ENCODE assay signal across 8 cellular contexts in the genomic region with DNA sequence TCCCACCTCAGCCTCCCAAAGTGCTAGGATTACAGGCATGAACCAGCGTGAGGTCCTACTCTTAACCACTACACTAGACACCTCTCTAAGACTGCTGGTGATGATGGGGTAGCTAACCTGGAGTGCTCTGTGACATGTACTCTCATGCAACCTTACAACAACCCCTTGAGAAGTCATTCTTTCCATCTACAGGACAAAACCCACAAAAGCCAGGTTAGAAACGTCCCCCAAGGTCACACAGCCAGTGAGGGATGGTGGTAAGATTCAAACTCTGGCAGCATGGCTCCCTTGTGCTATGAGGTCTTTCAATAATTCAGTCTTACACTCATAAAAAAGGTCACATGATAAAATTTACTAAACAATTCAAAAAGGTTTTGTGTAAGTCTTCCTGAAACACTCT.
DNase-seq lines count a peak whose midpoint lies in the region; ATAC-seq and TF ChIP-seq lines count a peak whose summit lies in the region.

No MANE protein-coding gene starts in this region.

- no peaks in the 10 kb centered on the region for H3K36me3 ChIP-seq in liver (ENCODE audit: control insufficient read depth in 4 of 4, insufficient read depth in 3 of 4, low read depth in 1 of 4, low read length in 3 of 4)

- peaks cover 0 to 26% (median 17%) of the 10 kb centered on the region in 4 donors for H3K4me1 ChIP-seq in liver (ENCODE audit: control insufficient read depth in 4 of 4, insufficient read depth in 4 of 4, low read length in 3 of 4)

- no peaks in the 10 kb centered on the region for H3K9me3 Mint-ChIP-seq in activated CD4-positive, alpha-beta T cell treated with anti-CD3 and anti-CD28 coated beads, Interleukin-2, amount 10 ng/mL, durations not matched to agents 24 days and 14 days
- no peaks in the 10 kb centered on the region for H3K9me3 Mint-ChIP-seq in activated T-helper 2 cell treated with anti-CD3 and anti-CD28 coated beads, Interferon-gamma antibody, Interleukin-2, Interleukin-4, amounts not matched to agents 10 μg/mL and 5 μg/mL and 100 μg/mL, durations not matched to agents 14 hours and 24 hours and 36 hours

- 53% methylated on average over 2 of the region's 2 CpGs for WGBS in liver

- peaks cover 5% of the 10 kb centered on the region for H3K36me3 Mint-ChIP-seq in activated CD4-positive, alpha-beta T cell treated with anti-CD3 and anti-CD28 coated beads, Interleukin-2, amount 10 ng/mL, durations not matched to agents 24 days and 14 days (ENCODE audit: low read depth)
- H3K36me3 Mint-ChIP-seq in activated T-helper 2 cell treated with anti-CD3 and anti-CD28 coated beads, Interferon-gamma antibody, Interleukin-2, Interleukin-4, amounts not matched to agents 10 μg/mL and 5 μg/mL and 100 μg/mL, durations not matched to agents 14 hours and 24 hours and 36 hours (ENCODE audit: low read depth), result peaks cover 2% of the 10 kb centered on the region

- H3K27me3 ChIP-seq in liver (ENCODE audit: control insufficient read depth in 4 of 4, insufficient read depth in 4 of 4, low read length in 3 of 4), result no peaks in the 10 kb centered on the region

- DNase-seq in activated CD4-positive, alpha-beta T cell treated with anti-CD3 and anti-CD28 coated beads, Interleukin-2, amount 10 ng/mL, durations not matched to agents 24 days and 14 days, result peak; percentile 77
- DNase-seq in activated CD4-positive, alpha-beta T cell treated with anti-CD3 and anti-CD28 coated beads, Interleukin-2, amount 50 U/mL, for 4 hours, result no peak
- DNase-seq in activated T-helper 2 cell treated with anti-CD3 and anti-CD28 coated beads, Interferon-gamma antibody, Interleukin-2, Interleukin-4, amounts not matched to agents 10 μg/mL and 5 μg/mL and 100 μg/mL, durations not matched to agents 14 hours and 24 hours and 36 hours (ENCODE audit: low spot score), result no peak
- DNase-seq in substantia nigra (lab: John Stamatoyannopoulos, UW), result no peak
- no peak for DNase-seq in SIG-M5 treated with dmso at 0.1 percent for 504 hours (lab: John Stamatoyannopoulos, UW; ENCODE audit: unreplicated experiment)
- no peak for DNase-seq in NCI-H128 (lab: John Stamatoyannopoulos, UW; ENCODE audit: unreplicated experiment)

- no peak for TF ChIP-seq CTCF in liver (IDR thresholded peaks at IDR 0.05; ENCODE audit: low read depth, low read length, missing input control)

- no peak overlapping the region for H3K9ac ChIP-seq in liver (ENCODE audit: low read depth in 1 of 2, low read length in 2 of 2)

- H3K4me3 Mint-ChIP-seq in activated CD4-positive, alpha-beta T cell treated with anti-CD3 and anti-CD28 coated beads, Interleukin-2, amount 10 ng/mL, durations not matched to agents 24 days and 14 days, result peak overlapping the region; percentile 98
- peak overlapping the region; percentile 87 for H3K4me3 Mint-ChIP-seq in activated T-helper 2 cell treated with anti-CD3 and anti-CD28 coated beads, Interferon-gamma antibody, Interleukin-2, Interleukin-4, amounts not matched to agents 10 μg/mL and 5 μg/mL and 100 μg/mL, durations not matched to agents 14 hours and 24 hours and 36 hours (ENCODE audit: low read depth)

- no peak for TF ChIP-seq RAD21 in liver (IDR thresholded peaks at IDR 0.05)

- H3K27ac ChIP-seq in liver (ENCODE audit: low read depth in 1 of 2, low read length in 2 of 2) (peak overlapping the region; percentile 5 to 22), substantia nigra (ENCODE audit: low read depth, low read length, poor library complexity, severe bottlenecking) (peak overlapping the region; percentile 33)

- ATAC-seq in HG03442 (IDR thresholded peaks at IDR 0.05; ENCODE audit: unreplicated experiment), result no peak

- peak overlapping the region; percentile 99 for H3K27ac Mint-ChIP-seq in activated CD4-positive, alpha-beta T cell treated with anti-CD3 and anti-CD28 coated beads, Interleukin-2, amount 10 ng/mL, durations not matched to agents 24 days and 14 days
- peak overlapping the region; percentile 84 for H3K27ac Mint-ChIP-seq in activated T-helper 2 cell treated with anti-CD3 and anti-CD28 coated beads, Interferon-gamma antibody, Interleukin-2, Interleukin-4, amounts not matched to agents 10 μg/mL and 5 μg/mL and 100 μg/mL, durations not matched to agents 14 hours and 24 hours and 36 hours

- no peaks in the 10 kb centered on the region for H3K9me3 ChIP-seq in liver (ENCODE audit: control insufficient read depth in 4 of 4, low read length in 3 of 4)

- no peaks in the 10 kb centered on the region for H3K27me3 Mint-ChIP-seq in activated CD4-positive, alpha-beta T cell treated with anti-CD3 and anti-CD28 coated beads, Interleukin-2, amount 10 ng/mL, durations not matched to agents 24 days and 14 days
- no peaks in the 10 kb centered on the region for H3K27me3 Mint-ChIP-seq in activated T-helper 2 cell treated with anti-CD3 and anti-CD28 coated beads, Interferon-gamma antibody, Interleukin-2, Interleukin-4, amounts not matched to agents 10 μg/mL and 5 μg/mL and 100 μg/mL, durations not matched to agents 14 hours and 24 hours and 36 hours (ENCODE audit: low read depth)

- peaks cover 26% of the 10 kb centered on the region for H3K4me1 Mint-ChIP-seq in activated CD4-positive, alpha-beta T cell treated with anti-CD3 and anti-CD28 coated beads, Interleukin-2, amount 10 ng/mL, durations not matched to agents 24 days and 14 days
- H3K4me1 Mint-ChIP-seq in activated T-helper 2 cell treated with anti-CD3 and anti-CD28 coated beads, Interferon-gamma antibody, Interleukin-2, Interleukin-4, amounts not matched to agents 10 μg/mL and 5 μg/mL and 100 μg/mL, durations not matched to agents 14 hours and 24 hours and 36 hours (ENCODE audit: low read depth), result peaks cover 34% of the 10 kb centered on the region

- no peak overlapping the region for H3K4me3 ChIP-seq in liver (ENCODE audit: low read depth in 1 of 3, low read length in 3 of 3)

- intact Hi-C loops in activated CD4-positive, alpha-beta T cell treated with anti-CD3 and anti-CD28 coated beads, Interleukin-2, amount 10 ng/mL, durations not matched to agents 24 days and 14 days (cut with micrococcal nuclease), result loop anchor here (1.0 kb wide), 1 partner anchor 10 kb away; no protein-coding TSS in a partner anchor
- intact Hi-C loops in activated T-helper 2 cell treated with anti-CD3 and anti-CD28 coated beads, Interferon-gamma antibody, Interleukin-2, Interleukin-4, amounts not matched to agents 10 μg/mL and 5 μg/mL and 100 μg/mL, durations not matched to agents 14 hours and 24 hours and 36 hours (cut with micrococcal nuclease), result no loop called here

TF ChIP-seq in liver, 16 proteins besides CTCF, POLR2A, EP300 and RAD21:
- TF ChIP-seq EGR1 (IDR thresholded peaks at IDR 0.05; ENCODE audit: low read depth in 2 of 2), result no peak
